In genomic region chr14:61420326-61420725, GRCh38 we compare ENCODE assay signal across 9 cellular contexts.
A peak's percentile ranks its signal among the peaks of the same experiment; 100 is the strongest.
DNase-seq lines count a peak whose midpoint lies in the region; ATAC-seq and TF ChIP-seq lines count a peak whose summit lies in the region.
"Had no signal": no experiment of that assay in that cellular context is flagged by ENCODE, and none has a peak within 500 bp of the region (broad histone marks: within the 10 kb centered on the region; RNA-seq: fewer than 3 reads in every experiment).

No MANE protein-coding gene starts in this region.

- peaks cover 72% of the 10 kb centered on the region for H3K4me1 Mint-ChIP-seq in T-helper 2 cell treated with Interferon-gamma antibody and Interleukin-4, amounts not matched to agents 5 μg/mL and 100 μg/mL, for 36 hours (ENCODE audit: low read depth)
- H3K4me1 Mint-ChIP-seq in activated CD4-positive, alpha-beta T cell treated with anti-CD3 and anti-CD28 coated beads, Interleukin-2, amount 10 ng/mL, durations not matched to agents 7 days and 5 days: peaks cover 24% of the 10 kb centered on the region
- H3K4me1 Mint-ChIP-seq in stimulated activated effector memory CD8-positive, alpha-beta T cell treated with anti-CD3 and anti-CD28 coated beads, Interleukin-12 subunit alpha, Interleukin-12 subunit beta, amount 100 ng/mL, for 72 hours: peaks cover 66% of the 10 kb centered on the region

- H3K27ac Mint-ChIP-seq in T-helper 2 cell treated with Interferon-gamma antibody and Interleukin-4, amounts not matched to agents 5 μg/mL and 100 μg/mL, for 36 hours: peak overlapping the region; percentile 72
- peak overlapping the region; percentile 28 for H3K27ac Mint-ChIP-seq in activated CD4-positive, alpha-beta T cell treated with anti-CD3 and anti-CD28 coated beads, Interleukin-2, amount 10 ng/mL, durations not matched to agents 7 days and 5 days
- H3K27ac Mint-ChIP-seq in stimulated activated effector memory CD8-positive, alpha-beta T cell treated with anti-CD3 and anti-CD28 coated beads, Interleukin-12 subunit alpha, Interleukin-12 subunit beta, amount 100 ng/mL, for 72 hours: no peak overlapping the region
- H3K27ac Mint-ChIP-seq: memory B cell had no signal

- no peak for DNase-seq in T-helper 2 cell treated with Interferon-gamma antibody and Interleukin-4, amounts not matched to agents 5 μg/mL and 100 μg/mL, for 36 hours (ENCODE audit: low spot score)
- DNase-seq in T-helper 2 cell: no peak
- no peak for DNase-seq in activated CD4-positive, alpha-beta T cell treated with anti-CD3 and anti-CD28 coated beads, Interleukin-2, amount 10 ng/mL, durations not matched to agents 7 days and 5 days
- DNase-seq in esophagus squamous epithelium (lab: John Stamatoyannopoulos, UW): no peak
- DNase-seq in stimulated activated effector memory CD8-positive, alpha-beta T cell treated with anti-CD3 and anti-CD28 coated beads, Interleukin-12 subunit alpha, Interleukin-12 subunit beta, amount 100 ng/mL, for 72 hours (ENCODE audit: low spot score in 2 of 2): no peak

- H3K27ac ChIP-seq in esophagus squamous epithelium: peak overlapping the region in 3 of 4 donors; percentile 15 to 19 (median 17)

- H3K4me1 ChIP-seq in esophagus squamous epithelium: peaks cover 16 to 86% (median 39%) of the 10 kb centered on the region in 3 donors

- H3K36me3 ChIP-seq in esophagus squamous epithelium: no peaks in the 10 kb centered on the region

- no peak for TF ChIP-seq POLR2A in esophagus squamous epithelium (IDR thresholded peaks at IDR 0.05)

- H3K9me3 Mint-ChIP-seq in T-helper 2 cell treated with Interferon-gamma antibody and Interleukin-4, amounts not matched to agents 5 μg/mL and 100 μg/mL, for 36 hours: peaks cover 12% of the 10 kb centered on the region
- peaks cover 15% of the 10 kb centered on the region for H3K9me3 Mint-ChIP-seq in activated CD4-positive, alpha-beta T cell treated with anti-CD3 and anti-CD28 coated beads, Interleukin-2, amount 10 ng/mL, durations not matched to agents 7 days and 5 days
- H3K9me3 Mint-ChIP-seq in stimulated activated effector memory CD8-positive, alpha-beta T cell treated with anti-CD3 and anti-CD28 coated beads, Interleukin-12 subunit alpha, Interleukin-12 subunit beta, amount 100 ng/mL, for 72 hours: no peaks in the 10 kb centered on the region

- WGBS in esophagus squamous epithelium, 2 donors: 15 to 36% methylated on average over 4 of the region's 4 CpGs

- POLR2A ChIA-PET in activated CD4-positive, alpha-beta T cell treated with anti-CD3 and anti-CD28 coated beads, Interleukin-2, amount 10 ng/mL, durations not matched to agents 7 days and 5 days (lab: Charles Lee): no interaction called here

- no peak overlapping the region for H3K4me3 ChIP-seq in esophagus squamous epithelium

- H3K9me3 ChIP-seq in esophagus squamous epithelium: no peaks in the 10 kb centered on the region

- CTCF ChIA-PET in activated CD4-positive, alpha-beta T cell treated with anti-CD3 and anti-CD28 coated beads, Interleukin-2, amount 10 ng/mL, durations not matched to agents 7 days and 5 days (lab: Charles Lee): interaction anchor here (1.0 to 2.6 kb wide), 6 partner anchors 9 to 76 kb away, joined by 3 to 8 read pairs (median 4); no protein-coding TSS in a partner anchor

- peaks cover 49% of the 10 kb centered on the region for H3K36me3 Mint-ChIP-seq in T-helper 2 cell treated with Interferon-gamma antibody and Interleukin-4, amounts not matched to agents 5 μg/mL and 100 μg/mL, for 36 hours (ENCODE audit: low read depth)
- peaks cover 70% of the 10 kb centered on the region for H3K36me3 Mint-ChIP-seq in activated CD4-positive, alpha-beta T cell treated with anti-CD3 and anti-CD28 coated beads, Interleukin-2, amount 10 ng/mL, durations not matched to agents 7 days and 5 days (ENCODE audit: low read depth)
- peaks cover 27% of the 10 kb centered on the region for H3K36me3 Mint-ChIP-seq in stimulated activated effector memory CD8-positive, alpha-beta T cell treated with anti-CD3 and anti-CD28 coated beads, Interleukin-12 subunit alpha, Interleukin-12 subunit beta, amount 100 ng/mL, for 72 hours

- TF ChIP-seq CTCF in esophagus squamous epithelium (IDR thresholded peaks at IDR 0.05): no peak

- ATAC-seq in stimulated activated effector memory CD8-positive, alpha-beta T cell treated with anti-CD3 and anti-CD28 coated beads, Interleukin-12 subunit alpha, Interleukin-12 subunit beta, amount 100 ng/mL, for 72 hours: peak; percentile 57
- ATAC-seq in HG02884 (IDR thresholded peaks at IDR 0.05; ENCODE audit: unreplicated experiment) (no peak), GM18873 (IDR thresholded peaks at IDR 0.05; ENCODE audit: low FRiP score, unreplicated experiment) (no peak), GM21381 (IDR thresholded peaks at IDR 0.05; ENCODE audit: unreplicated experiment) (no peak)

- peak overlapping the region; percentile 53 for H3K4me3 Mint-ChIP-seq in T-helper 2 cell treated with Interferon-gamma antibody and Interleukin-4, amounts not matched to agents 5 μg/mL and 100 μg/mL, for 36 hours
- H3K4me3 Mint-ChIP-seq in activated CD4-positive, alpha-beta T cell treated with anti-CD3 and anti-CD28 coated beads, Interleukin-2, amount 10 ng/mL, durations not matched to agents 7 days and 5 days: no peak overlapping the region
- peak overlapping the region; percentile 42 for H3K4me3 Mint-ChIP-seq in stimulated activated effector memory CD8-positive, alpha-beta T cell treated with anti-CD3 and anti-CD28 coated beads, Interleukin-12 subunit alpha, Interleukin-12 subunit beta, amount 100 ng/mL, for 72 hours
- H3K4me3 Mint-ChIP-seq: memory B cell had no signal

- no peaks in the 10 kb centered on the region for H3K27me3 Mint-ChIP-seq in T-helper 2 cell treated with Interferon-gamma antibody and Interleukin-4, amounts not matched to agents 5 μg/mL and 100 μg/mL, for 36 hours (ENCODE audit: low read depth)
- H3K27me3 Mint-ChIP-seq in activated CD4-positive, alpha-beta T cell treated with anti-CD3 and anti-CD28 coated beads, Interleukin-2, amount 10 ng/mL, durations not matched to agents 7 days and 5 days: no peaks in the 10 kb centered on the region

- intact Hi-C loops in esophagus squamous epithelium (cut with DNase I): no loop called here

- no peaks in the 10 kb centered on the region for H3K27me3 ChIP-seq in esophagus squamous epithelium
